14 cellular contexts compared by ENCODE assay signal in genomic region chr1:178554351-178554750, GRCh38. TPM values are rescaled to one million over a fixed set of nuclear protein-coding genes. Genes with fewer than 3 reads are reported as not detected.
"Had no signal": no experiment of that assay in that cellular context is flagged by ENCODE, and none has a peak within 500 bp of the region (broad histone marks: within the 10 kb centered on the region; RNA-seq: fewer than 3 reads in every experiment).

No MANE protein-coding gene starts in this region.

RNA-seq across cellular contexts. Expression of gene TEX35, which starts 41.4 kb away (rescaled TPM):
- total RNA-seq: activated B cell treated with CpG ODN at 0.5 μM for 24 hours; activated CD4-positive, alpha-beta memory T cell treated with anti-CD3 and anti-CD28 coated beads for 36 hours; activated CD4-positive, alpha-beta memory T cell treated with anti-CD3 and anti-CD28 coated beads, Interleukin-2, amount 10 ng/mL, durations not matched to agents 7 days and 5 days; activated CD4-positive, alpha-beta T cell treated with anti-CD3 and anti-CD28 coated beads for 36 hours; activated CD4-positive, alpha-beta T cell treated with anti-CD3 and anti-CD28 coated beads, Interleukin-2, amount 10 ng/mL, durations not matched to agents 24 days and 14 days; activated CD4-positive, alpha-beta T cell treated with anti-CD3 and anti-CD28 coated beads, Interleukin-2, amount 10 ng/mL, durations not matched to agents 7 days and 5 days; activated CD8-positive, alpha-beta memory T cell treated with anti-CD3 and anti-CD28 coated beads for 36 hours; activated CD8-positive, alpha-beta memory T cell treated with anti-CD3 and anti-CD28 coated beads, Interleukin-2, amount 10 ng/mL, durations not matched to agents 7 days and 5 days; activated CD8-positive, alpha-beta T cell treated with anti-CD3 and anti-CD28 coated beads for 36 hours; activated CD8-positive, alpha-beta T cell treated with anti-CD3 and anti-CD28 coated beads, Interleukin-2, amount 10 ng/mL, durations not matched to agents 7 days and 5 days; T-helper 1 cell treated with Interleukin-12 subunit alpha and Interleukin-12 subunit beta and Interleukin-4 antibody, amounts not matched to agents 30 ng/mL and 1 ng/mL, for 36 hours; T-helper 17 cell; T-helper 2 cell treated with Interferon-gamma antibody and Interleukin-4, amounts not matched to agents 100 ng/mL and 5 ng/mL, for 36 hours; WTC11 had no signal

RNA-seq across cellular contexts. Expression of gene CLEC20A, which starts 57.6 kb away (rescaled TPM):
- total RNA-seq: activated CD4-positive, alpha-beta memory T cell treated with anti-CD3 and anti-CD28 coated beads for 36 hours; activated CD4-positive, alpha-beta memory T cell treated with anti-CD3 and anti-CD28 coated beads, Interleukin-2, amount 10 ng/mL, durations not matched to agents 7 days and 5 days; activated CD4-positive, alpha-beta T cell treated with anti-CD3 and anti-CD28 coated beads for 36 hours; activated CD4-positive, alpha-beta T cell treated with anti-CD3 and anti-CD28 coated beads, Interleukin-2, amount 10 ng/mL, durations not matched to agents 24 days and 14 days; activated CD4-positive, alpha-beta T cell treated with anti-CD3 and anti-CD28 coated beads, Interleukin-2, amount 10 ng/mL, durations not matched to agents 7 days and 5 days; activated CD8-positive, alpha-beta memory T cell treated with anti-CD3 and anti-CD28 coated beads for 36 hours; activated CD8-positive, alpha-beta memory T cell treated with anti-CD3 and anti-CD28 coated beads, Interleukin-2, amount 10 ng/mL, durations not matched to agents 7 days and 5 days; activated CD8-positive, alpha-beta T cell treated with anti-CD3 and anti-CD28 coated beads for 36 hours; activated CD8-positive, alpha-beta T cell treated with anti-CD3 and anti-CD28 coated beads, Interleukin-2, amount 10 ng/mL, durations not matched to agents 7 days and 5 days; T-helper 1 cell treated with Interleukin-12 subunit alpha and Interleukin-12 subunit beta and Interleukin-4 antibody, amounts not matched to agents 30 ng/mL and 1 ng/mL, for 36 hours; T-helper 17 cell; T-helper 2 cell treated with Interferon-gamma antibody and Interleukin-4, amounts not matched to agents 100 ng/mL and 5 ng/mL, for 36 hours; WTC11 had no signal
